Comparison of ENCODE assay signal across 10 cellular contexts in genomic region chr2:201403904-201404303, GRCh38. TPM values are rescaled to one million over a fixed set of nuclear protein-coding genes. Genes with fewer than 3 reads are reported as not detected.
A peak's percentile ranks its signal among the peaks of the same experiment; 100 is the strongest.
DNase-seq lines count a peak whose midpoint lies in the region; ATAC-seq and TF ChIP-seq lines count a peak whose summit lies in the region.
"Had no signal": no experiment of that assay in that cellular context is flagged by ENCODE, and none has a peak within 500 bp of the region (broad histone marks: within the 10 kb centered on the region; RNA-seq: fewer than 3 reads in every experiment).

No MANE protein-coding gene starts in this region.

- H3K27ac ChIP-seq in cardiac muscle cell (peak overlapping the region; percentile 63), VCaP (peak overlapping the region; percentile 88), right cardiac atrium (ENCODE audit: low read length) (peak overlapping the region; percentile 19), upper lobe of right lung (no peak overlapping the region)

- no peaks in the 10 kb centered on the region for H3K36me3 ChIP-seq in cardiac muscle cell
- peaks cover 13% of the 10 kb centered on the region for H3K36me3 ChIP-seq in upper lobe of right lung

- intact Hi-C loops in Right ventricle myocardium inferior (cut with DNase I) (loop anchor here (2.0 kb wide), 1 partner anchor 47 kb away; the partner anchor contains the start of genes STRADB and TRAK2), right cardiac atrium (cut with DNase I) (no loop called here), upper lobe of right lung (cut with DNase I) (no loop called here)

- H3K4me3 ChIP-seq in cardiac muscle cell (no peak overlapping the region), right cardiac atrium (ENCODE audit: low read length) (peak overlapping the region; percentile 6), upper lobe of right lung (no peak overlapping the region)

- H3K27me3 ChIP-seq in cardiac muscle cell (no peaks in the 10 kb centered on the region), right cardiac atrium (ENCODE audit: control insufficient read depth, insufficient read depth) (no peaks in the 10 kb centered on the region), upper lobe of right lung (no peaks in the 10 kb centered on the region)

- no peak for ATAC-seq in Right ventricle myocardium inferior
- no peak for ATAC-seq in right cardiac atrium
- peak; percentile 54 for ATAC-seq in upper lobe of right lung
- ATAC-seq in HG02678 (IDR thresholded peaks at IDR 0.05; ENCODE audit: unreplicated experiment), result no peak

- WGBS in right cardiac atrium, result 66% methylated on average over 2 of the region's 2 CpGs

- peaks cover 28% of the 10 kb centered on the region for H3K4me1 ChIP-seq in cardiac muscle cell (ENCODE audit: low read depth)
- H3K4me1 ChIP-seq in right cardiac atrium (ENCODE audit: control insufficient read depth, insufficient read depth, low read length), result peaks cover 1% of the 10 kb centered on the region
- H3K4me1 ChIP-seq in upper lobe of right lung, result peaks cover 48% of the 10 kb centered on the region

- peak; percentile 66 to 76 for DNase-seq in cardiac muscle cell (ENCODE audit: low read depth in 1 of 2, low spot score in 1 of 2)
- no peak for DNase-seq in Right ventricle myocardium inferior (ENCODE audit: missing footprints)
- DNase-seq in right cardiac atrium, result no peak
- DNase-seq in upper lobe of right lung, result no peak
- DNase-seq in mucosa of gallbladder (ENCODE audit: low spot score), result no peak
- no peak for DNase-seq in globus pallidus (ENCODE audit: low spot score)
- DNase-seq: activated CD8-positive, alpha-beta memory T cell treated with anti-CD3 and anti-CD28 coated beads, Interleukin-2, amount 50 U/mL, for 48 hours; NCI-H748 treated with DMSO at 0.1 percent for 48 hours had no signal

- TF ChIP-seq CTCF in cardiac muscle cell (IDR thresholded peaks at IDR 0.05; ENCODE audit: low read depth, low read length) (no peak), VCaP (conservative IDR thresholded peaks at IDR 0.05) (no peak), upper lobe of right lung (IDR thresholded peaks at IDR 0.05) (no peak)

- H3K9me3 ChIP-seq in cardiac muscle cell (ENCODE audit: low read depth), result no peaks in the 10 kb centered on the region
- H3K9me3 ChIP-seq in right cardiac atrium (ENCODE audit: control insufficient read depth, low read length), result no peaks in the 10 kb centered on the region
- H3K9me3 ChIP-seq in upper lobe of right lung, result no peaks in the 10 kb centered on the region

RNA-seq across cellular contexts. Expression of gene FLACC1, which starts 46.8 kb away (rescaled TPM):
- total RNA-seq in cardiac muscle cell (0.53 and 0.69 TPM in 2 replicates), Right ventricle myocardium inferior (6.5 TPM), right cardiac atrium (1 to 10 TPM; 5.5 to 8.7 (median 6.7) TPM), upper lobe of right lung (3.6 TPM), mucosa of gallbladder (3.4 TPM)
- polyA plus RNA-seq in cardiac muscle cell (1.5 and 1.7 TPM in 2 replicates), right cardiac atrium (4.1 TPM)

RNA-seq across cellular contexts. Expression of gene TRAK2, which starts 47.4 kb away (rescaled TPM):
- total RNA-seq in cardiac muscle cell (10.2 and 13.2 TPM in 2 replicates), Right ventricle myocardium inferior (163 TPM), right cardiac atrium (100 to 1,000 TPM in 3 of 4 donors, 10 to 100 TPM in 1; 98.2 to 141 (median 134) TPM), upper lobe of right lung (78.0 TPM), mucosa of gallbladder (63.8 TPM)
- polyA plus RNA-seq in cardiac muscle cell (9.6 and 10.6 TPM in 2 replicates), right cardiac atrium (37.6 TPM)

RNA-seq across cellular contexts. Expression of gene STRADB, which starts 47.6 kb away (rescaled TPM):
- 35.5 TPM in 2 replicates for total RNA-seq in cardiac muscle cell
- 81.8 and 106 TPM in 2 replicates for polyA plus RNA-seq in cardiac muscle cell
- 79.1 TPM for total RNA-seq in Right ventricle myocardium inferior
- total RNA-seq in right cardiac atrium, result 10 to 100 TPM; 35.4 to 51.3 (median 43.4) TPM
- polyA plus RNA-seq in right cardiac atrium, result 46.9 TPM
- 18.9 TPM for total RNA-seq in upper lobe of right lung
- 52.2 TPM for total RNA-seq in mucosa of gallbladder

Comparison
In these comparisons a context has a peak if more than half of its experiments do, and no peak if none do; other contexts are left out.
1. DNase-seq: peak in cardiac muscle cell (2 of 2); none in Right ventricle myocardium inferior (single experiment), right cardiac atrium (0 of 3), upper lobe of right lung (single experiment), mucosa of gallbladder (single experiment) and globus pallidus (single experiment).